Comparison of ENCODE assay signal across 17 cellular contexts in the genomic region with DNA sequence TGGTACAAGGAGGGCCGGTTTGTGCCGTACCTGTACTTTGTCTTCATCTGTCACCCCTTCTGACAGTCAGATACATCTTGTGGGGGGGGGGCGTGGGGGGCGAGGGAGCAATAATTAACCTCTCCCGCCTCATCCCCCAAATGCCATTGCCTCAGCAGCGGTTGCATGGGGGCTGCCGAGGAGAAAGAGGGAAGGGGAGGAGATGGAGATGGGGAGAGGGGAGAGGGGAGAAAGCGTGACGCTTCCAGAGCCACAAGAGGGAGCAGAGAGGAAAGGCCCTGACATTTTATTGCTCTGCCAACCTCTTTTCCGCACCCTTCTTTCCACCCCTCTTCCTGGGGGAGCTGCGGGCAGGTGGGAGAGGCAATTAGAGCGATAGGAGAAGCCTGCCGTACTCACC. TPM values are rescaled to one million over a fixed set of nuclear protein-coding genes. Genes with fewer than 3 reads are reported as not detected.
DNase-seq lines count a peak whose midpoint lies in the region; ATAC-seq and TF ChIP-seq lines count a peak whose summit lies in the region.
"Had no signal": no experiment of that assay in that cellular context is flagged by ENCODE, and none has a peak within 500 bp of the region (broad histone marks: within the 10 kb centered on the region; RNA-seq: fewer than 3 reads in every experiment).

No MANE protein-coding gene starts in this region.

- H2BK120ac ChIP-seq in H9 (ENCODE audit: low read depth, low read length, poor library complexity, severe bottlenecking) = no peak overlapping the region

- H3K4ac ChIP-seq in H9 (ENCODE audit: low read depth, low read length) = no peak overlapping the region

- H2AK5ac ChIP-seq in H9 (ENCODE audit: insufficient read length, low read length) = no peak overlapping the region

- H3K27me3 Mint-ChIP-seq in H9 (ENCODE audit: low read depth) = peaks cover 69% of the 10 kb centered on the region

- H3K27ac Mint-ChIP-seq in H9 = no peak overlapping the region

- H3K4me3 Mint-ChIP-seq in H9 = no peak overlapping the region; a peak in 2 of 5 replicates

- no peaks in the 10 kb centered on the region for H3K36me3 ChIP-seq in WERI-Rb-1
- H3K36me3 ChIP-seq in osteoblast (ENCODE audit: insufficient read depth, low read length) = no peaks in the 10 kb centered on the region

- H3K56ac ChIP-seq in H9 (ENCODE audit: insufficient read length, low read depth, low read length) = no peak overlapping the region

- peak overlapping the region; percentile 37 for H3K4me2 ChIP-seq in H9 (ENCODE audit: insufficient read depth, insufficient read length, low read length)
- no peak overlapping the region for H3K4me2 ChIP-seq in osteoblast (ENCODE audit: insufficient read depth, low read length)

- H3K23ac ChIP-seq in H9 (ENCODE audit: insufficient read length, low read depth, low read length) = no peak overlapping the region

- peaks cover 2% of the 10 kb centered on the region for H3K23me2 ChIP-seq in H9 (ENCODE audit: insufficient read length, low read depth, low read length, poor library complexity, severe bottlenecking)

- H2BK12ac ChIP-seq in H9 (ENCODE audit: insufficient read length, low read depth, low read length) = no peak overlapping the region

- no peak overlapping the region for H3K4me3 ChIP-seq in WERI-Rb-1 (ENCODE audit: low read depth, low read length)
- no peak overlapping the region for H3K4me3 ChIP-seq in osteoblast (ENCODE audit: insufficient read depth, low read length)

- no peaks in the 10 kb centered on the region for H3K36me3 Mint-ChIP-seq in H9 (ENCODE audit: insufficient read depth in 1 of 3, low read depth in 3 of 3)

- H3K18ac ChIP-seq in H9 (ENCODE audit: insufficient read length, low read depth, low read length) = no peak overlapping the region

- H2BK15ac ChIP-seq in H9 (ENCODE audit: low read depth, low read length) = no peak overlapping the region

- H3K27ac ChIP-seq in H9 (ENCODE audit: insufficient read length, low read depth, low read length) = no peak overlapping the region
- H3K27ac ChIP-seq in WERI-Rb-1 = no peak overlapping the region
- no peak overlapping the region for H3K27ac ChIP-seq in foreskin keratinocyte
- H3K27ac ChIP-seq in osteoblast (ENCODE audit: low read depth, low read length) = no peak overlapping the region
- H3K27ac ChIP-seq: C4-2B had no signal

- DNase-seq in H9 (no peak), WERI-Rb-1 (no peak), foreskin keratinocyte (no peak), osteoblast (ENCODE audit: insufficient read length, low spot score, missing footprints) (peak; percentile 62), NCI-H1092 (lab: John Stamatoyannopoulos, UW) (no peak), OCI-M2 (lab: John Stamatoyannopoulos, UW; ENCODE audit: unreplicated experiment) (no peak)
- DNase-seq: KBM-7, NCI-H1048, NCI-H1694 treated with DMSO at 0.1 percent for 48 hours, NCI-H2171, NCI-H774, SHP77 treated with DMSO at 0.1 percent for 48 hours had no signal

- H3K4me1 ChIP-seq in H9 (ENCODE audit: insufficient read depth, low read length) (peaks cover 2% of the 10 kb centered on the region; the same call in 1 of the 2 replicates), foreskin keratinocyte (no peaks in the 10 kb centered on the region), osteoblast (ENCODE audit: insufficient read depth, low read length) (peaks cover 11% of the 10 kb centered on the region)

- peaks cover 12% of the 10 kb centered on the region; the same call in 1 of the 2 replicates for H3K27me3 ChIP-seq in H9 (ENCODE audit: insufficient read depth, low read length)
- H3K27me3 ChIP-seq in WERI-Rb-1 (ENCODE audit: insufficient read depth, low read depth, severe bottlenecking) = no peaks in the 10 kb centered on the region
- H3K27me3 ChIP-seq in foreskin keratinocyte = peaks cover 63% of the 10 kb centered on the region
- peaks cover 44% of the 10 kb centered on the region for H3K27me3 ChIP-seq in osteoblast (ENCODE audit: insufficient read depth, low read length)

- H4K5ac ChIP-seq in H9 (ENCODE audit: insufficient read length, low read depth, low read length) = no peak overlapping the region

- H4K8ac ChIP-seq in H9 (replicated peaks; ENCODE audit: insufficient read length, low read depth, low read length) = no peak overlapping the region

- H3K79me2 ChIP-seq in H9 (ENCODE audit: insufficient read depth, low read length) (no peaks in the 10 kb centered on the region), osteoblast (ENCODE audit: insufficient read depth, low read length) (no peaks in the 10 kb centered on the region)

- no peaks in the 10 kb centered on the region for H3K79me1 ChIP-seq in H9 (ENCODE audit: insufficient read depth, low read depth, low read length, poor library complexity, severe bottlenecking)

- H4K20me1 ChIP-seq in H9 (ENCODE audit: control insufficient read depth, insufficient read depth, insufficient read length) (no peaks in the 10 kb centered on the region), osteoblast (ENCODE audit: insufficient read depth, low read length) (no peaks in the 10 kb centered on the region)

- H3T11ph ChIP-seq in H9 (ENCODE audit: low read length) = no peak overlapping the region

- H3K9me3 ChIP-seq in H9 (ENCODE audit: control insufficient read depth, low read depth, low read length) (no peaks in the 10 kb centered on the region), WERI-Rb-1 (ENCODE audit: severe bottlenecking) (no peaks in the 10 kb centered on the region), osteoblast (ENCODE audit: low read depth, low read length) (no peaks in the 10 kb centered on the region)

- no CpG with 5 or more reads among the region's 13 CpGs for WGBS in H9 (ENCODE audit: extremely low coverage, insufficient read length, low lambda C conversion rate)

- H3K9me3 Mint-ChIP-seq in H9 = no peaks in the 10 kb centered on the region; a peak in 1 of 5 replicates

- TF ChIP-seq CTCF in H9 (conservative IDR thresholded peaks at IDR 0.05) = peak; percentile 13; the same call in 1 of the 3 replicates
- peak; percentile 35; the same call in 1 of the 2 replicates for TF ChIP-seq CTCF in WERI-Rb-1 (IDR thresholded peaks at IDR 0.05; ENCODE audit: low read depth, low read length)
- TF ChIP-seq CTCF in foreskin keratinocyte (conservative IDR thresholded peaks at IDR 0.05) = peak; percentile 9
- no peak for TF ChIP-seq CTCF in osteoblast (IDR thresholded peaks at IDR 0.05; ENCODE audit: extremely low read depth, low read depth, low read length)

- H4K91ac ChIP-seq in H9 (ENCODE audit: insufficient read length, low read depth, low read length) = no peak overlapping the region

- no peak overlapping the region for H3K9ac ChIP-seq in H9 (ENCODE audit: extremely low read depth, insufficient read length, low read length)

- no peak overlapping the region for H3K14ac ChIP-seq in H9 (ENCODE audit: insufficient read depth, low read length)

- ATAC-seq in foreskin keratinocyte (no peak), HG03135 (IDR thresholded peaks at IDR 0.05; ENCODE audit: unreplicated experiment) (no peak)

- H2AFZ ChIP-seq in H9 (ENCODE audit: low read length) (no peak overlapping the region), osteoblast (ENCODE audit: low read length) (no peak overlapping the region)

- no peak overlapping the region for H2BK5ac ChIP-seq in H9 (ENCODE audit: insufficient read length, low read length)

- no peak overlapping the region for H2BK20ac ChIP-seq in H9 (ENCODE audit: low read depth, low read length, poor library complexity, severe bottlenecking)

- H3K4me1 Mint-ChIP-seq in H9 = peaks cover 17 to 33% of the 10 kb centered on the region in 2 experiments

RNA-seq across cellular contexts. Expression of a gene that starts 11.8 kb away (rescaled TPM):
- total RNA-seq in H9 (2021) (2.9 and 3.6 TPM in 2 replicates), foreskin keratinocyte (0.27 and 0.32 TPM in 2 replicates), osteoblast (26.4 and 30.1 TPM in 2 replicates)
- 0.26 and 0.37 TPM in 2 replicates for polyA plus RNA-seq in foreskin keratinocyte

RNA-seq across cellular contexts. Expression of a gene that starts 42.6 kb away (rescaled TPM):
- total RNA-seq in H9 (2021) (2.8 and 3.4 TPM in 2 replicates), foreskin keratinocyte (38.8 and 46.0 TPM in 2 replicates), osteoblast (103 and 106 TPM in 2 replicates)
- polyA plus RNA-seq in foreskin keratinocyte = 24.1 and 27.9 TPM in 2 replicates

RNA-seq across cellular contexts. Expression of a gene that starts 42.7 kb away (rescaled TPM):
- 1.7 and 2.0 TPM in 2 replicates for total RNA-seq in H9 (2021)
- 0.85 TPM in 2 replicates for total RNA-seq in foreskin keratinocyte
- polyA plus RNA-seq in foreskin keratinocyte = 0.61 and 0.82 TPM in 2 replicates
- 0.72 and 1.2 TPM in 2 replicates for total RNA-seq in osteoblast

RNA-seq across cellular contexts. Expression of a gene that starts 57.5 kb away (rescaled TPM):
- total RNA-seq in H9 (2021) (not detected in 2 replicates), foreskin keratinocyte (not detected in 2 replicates), osteoblast (not detected in 2 replicates)
- polyA plus RNA-seq in foreskin keratinocyte = not detected in 2 replicates
- total RNA-seq: HT-29, M059J, NCI-H460 had no signal
